ENCODE assay signal across 1 cellular context in genomic region chr9:74847478-74848149, GRCh38.
A peak's percentile ranks its signal among the peaks of the same experiment; 100 is the strongest.
TF ChIP-seq lines count a peak whose summit lies in the region.

No MANE protein-coding gene starts in this region.

TF ChIP-seq in GM12878, 131 proteins besides CTCF, POLR2A, EP300 and RAD21 (continued from another document):
- TF ChIP-seq YBX1 (IDR thresholded peaks at IDR 0.05), result no peak
- TF ChIP-seq ATF7 (IDR thresholded peaks at IDR 0.05; ENCODE audit: low read depth), result no peak
- TF ChIP-seq FOS (IDR thresholded peaks at IDR 0.05; ENCODE audit: borderline replicate concordance, extremely low read depth, insufficient read length), result no peak
- TF ChIP-seq TBL1XR1 (IDR thresholded peaks at IDR 0.05; ENCODE audit: low read depth, low read length), result no peak
- 0 out of 2 replicates have a peak, but pooled peaks have one; percentile 32 for TF ChIP-seq BCL11A (IDR thresholded peaks at IDR 0.05; ENCODE audit: low read depth, low read length)
- TF ChIP-seq PRDM15 (CRISPR knock-in tag; IDR thresholded peaks at IDR 0.05), result no peak
